ENCODE assay signal across 8 cellular contexts in genomic region chr15:51622269-51623180, GRCh38.
A peak's percentile ranks its signal among the peaks of the same experiment; 100 is the strongest.
DNase-seq lines count a peak whose midpoint lies in the region; ATAC-seq lines count a peak whose summit lies in the region.

Gene DMXL2 (minus strand): TSS chr15:51622771. CDS start chr15:51622545, 226 bp downstream.

- no peaks in the 10 kb centered on the region for H3K9me3 ChIP-seq in BLaER1 treated with 17β-estradiol and CSF1 and Interleukin-3, amounts not matched to agents 10 nM and 100 nM (replicated peaks in 1 of 11)

- H3K36me3 ChIP-seq in BLaER1 treated with 17β-estradiol and CSF1 and Interleukin-3, amounts not matched to agents 10 nM and 100 nM: no peaks in the 10 kb centered on the region

- DNase-seq in HPDE6-E6E7 (ENCODE audit: extremely low spot score) (peak; percentile 72), NOMO-1 (lab: John Stamatoyannopoulos, UW; ENCODE audit: unreplicated experiment in 2 of 2) (peak; percentile 66 to 74), activated T-cell treated with anti-CD3 and anti-CD28 coated beads for 4 hours (peak; percentile 47), epidermal melanocyte (ENCODE audit: insufficient read length, low spot score) (peak; percentile 68), midbrain (lab: John Stamatoyannopoulos, UW) (peak; percentile 85)
- peak; percentile 33 to 39 for DNase-seq in stimulated activated CD8-positive, alpha-beta memory T cell treated with anti-CD3 and anti-CD28 coated beads, Interleukin-2, amount 100 ng/mL, for 1 hour (ENCODE audit: low read depth in 2 of 2)

- peak; percentile 45 for ATAC-seq in GM19351 (IDR thresholded peaks at IDR 0.05; ENCODE audit: unreplicated experiment)

- H3K4me1 ChIP-seq in BLaER1 treated with 17β-estradiol and CSF1 and Interleukin-3, amounts not matched to agents 10 nM and 100 nM: peaks cover 35 to 61% (median 50%) of the 10 kb centered on the region in 10 experiments

- H3K9ac ChIP-seq in BLaER1 treated with 17β-estradiol and CSF1 and Interleukin-3, amounts not matched to agents 10 nM and 100 nM: peak within 1 kb of the TSS; percentile 79 to 99 (median 85)

- peak within 1 kb of the TSS; percentile 78 to 94 (median 82) for H3K4me3 ChIP-seq in BLaER1 treated with 17β-estradiol and CSF1 and Interleukin-3, amounts not matched to agents 10 nM and 100 nM

- peak within 1 kb of the TSS; percentile 55 to 99 (median 77) for H3K27ac ChIP-seq in BLaER1 treated with 17β-estradiol and CSF1 and Interleukin-3, amounts not matched to agents 10 nM and 100 nM

- no peaks in the 10 kb centered on the region for H3K27me3 ChIP-seq in BLaER1 treated with 17β-estradiol and CSF1 and Interleukin-3, amounts not matched to agents 10 nM and 100 nM

- peak within 1 kb of the TSS; percentile 74 to 94 (median 92) for H3K4me2 ChIP-seq in BLaER1 treated with 17β-estradiol and CSF1 and Interleukin-3, amounts not matched to agents 10 nM and 100 nM

- peaks cover 0 to 24% (median 0%) of the 10 kb centered on the region in 11 experiments; a peak in 3 of 22 replicates for H4K20me1 ChIP-seq in BLaER1 treated with 17β-estradiol and CSF1 and Interleukin-3, amounts not matched to agents 10 nM and 100 nM

Comparison
In these comparisons a context has a peak if more than half of its experiments do, and no peak if none do; other contexts are left out.
1. Peak in every context shown above with its lines: DNase-seq, ATAC-seq, H3K4me3 ChIP-seq and H3K27ac ChIP-seq.